In the genomic region with DNA sequence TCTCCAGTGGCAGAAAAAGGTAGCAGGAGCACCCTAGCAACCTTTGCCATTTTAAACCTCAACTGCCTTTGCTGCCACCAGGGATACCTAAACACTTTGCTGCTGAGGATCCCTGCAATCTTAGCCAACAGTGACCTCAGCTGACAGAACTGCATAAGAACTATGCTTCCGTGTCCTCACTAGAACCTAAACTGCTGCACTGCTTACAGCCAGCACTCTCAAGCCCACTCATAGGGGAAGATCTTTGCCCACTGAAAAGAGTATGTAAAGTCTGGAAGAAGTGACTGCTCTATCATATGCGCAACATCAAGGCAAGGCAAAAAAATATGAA, we compare ENCODE assay signal across 12 cellular contexts.
A peak's percentile ranks its signal among the peaks of the same experiment; 100 is the strongest.
DNase-seq lines count a peak whose midpoint lies in the region; ATAC-seq, FAIRE-seq and TF ChIP-seq lines count a peak whose summit lies in the region.
"Had no signal": no experiment of that assay in that cellular context is flagged by ENCODE, and none has a peak within 500 bp of the region (broad histone marks: within the 10 kb centered on the region; RNA-seq: fewer than 3 reads in every experiment).

No MANE protein-coding gene starts in this region.

- H3K36me3 ChIP-seq in bronchial epithelial cell (ENCODE audit: control insufficient read depth, insufficient read depth, low read length): no peaks in the 10 kb centered on the region
- H3K36me3 ChIP-seq: heart left ventricle had no signal

- no peaks in the 10 kb centered on the region for H3K27me3 ChIP-seq in bronchial epithelial cell (ENCODE audit: control insufficient read depth, insufficient read depth, low read length)
- H3K27me3 ChIP-seq: heart left ventricle had no signal

- H3K27me3 Mint-ChIP-seq in nephron (ENCODE audit: low read depth): no peaks in the 10 kb centered on the region
- no peaks in the 10 kb centered on the region for H3K27me3 Mint-ChIP-seq in T-helper 2 cell treated with Interferon-gamma antibody and Interleukin-4, amounts not matched to agents 5 μg/mL and 100 μg/mL, for 36 hours (ENCODE audit: low read depth)

- TF ChIP-seq CTCF in bronchial epithelial cell (IDR thresholded peaks at IDR 0.05; ENCODE audit: insufficient read depth, low read length, severe bottlenecking): peak; percentile 54
- TF ChIP-seq CTCF in nephron (IDR thresholded peaks at IDR 0.05; ENCODE audit: unreplicated experiment in 3 of 3): peak; percentile 29 to 57 (median 37)

- H3K9me3 Mint-ChIP-seq in nephron: peaks cover 5% of the 10 kb centered on the region
- H3K9me3 Mint-ChIP-seq in T-helper 2 cell treated with Interferon-gamma antibody and Interleukin-4, amounts not matched to agents 5 μg/mL and 100 μg/mL, for 36 hours: peaks cover 35% of the 10 kb centered on the region

- no peak for FAIRE-seq in bronchial epithelial cell (lab: Jason Lieb, UNC)
- FAIRE-seq: G401.6 had no signal

- H3K27ac Mint-ChIP-seq in nephron: no peak overlapping the region
- H3K27ac Mint-ChIP-seq in T-helper 2 cell treated with Interferon-gamma antibody and Interleukin-4, amounts not matched to agents 5 μg/mL and 100 μg/mL, for 36 hours: no peak overlapping the region
- H3K27ac Mint-ChIP-seq: activated T-helper 2 cell treated with anti-CD3 and anti-CD28 coated beads, Interferon-gamma antibody, Interleukin-2, Interleukin-4, amounts not matched to agents 10 μg/mL and 5 μg/mL and 100 μg/mL, durations not matched to agents 14 hours and 24 hours and 36 hours had no signal

- DNase-seq in ELR (ENCODE audit: low read depth) (peak; percentile 2), NCI-H146 (lab: John Stamatoyannopoulos, UW) (peak; percentile 34), bronchial epithelial cell (ENCODE audit: low read depth) (peak; percentile 40), NCI-H1048 (lab: John Stamatoyannopoulos, UW) (no peak), activated gamma-delta T cell (lab: John Stamatoyannopoulos, UW) (no peak)
- no peak for DNase-seq in T-helper 2 cell treated with Interferon-gamma antibody and Interleukin-4, amounts not matched to agents 5 μg/mL and 100 μg/mL, for 36 hours (ENCODE audit: low spot score)
- DNase-seq: heart left ventricle had no signal

- H3K36me3 Mint-ChIP-seq in nephron (ENCODE audit: low read depth): no peaks in the 10 kb centered on the region
- H3K36me3 Mint-ChIP-seq in T-helper 2 cell treated with Interferon-gamma antibody and Interleukin-4, amounts not matched to agents 5 μg/mL and 100 μg/mL, for 36 hours (ENCODE audit: low read depth): no peaks in the 10 kb centered on the region

- H3K4me1 Mint-ChIP-seq in nephron: no peaks in the 10 kb centered on the region
- no peaks in the 10 kb centered on the region for H3K4me1 Mint-ChIP-seq in T-helper 2 cell treated with Interferon-gamma antibody and Interleukin-4, amounts not matched to agents 5 μg/mL and 100 μg/mL, for 36 hours (ENCODE audit: low read depth)

- ATAC-seq in HG02610 (IDR thresholded peaks at IDR 0.05; ENCODE audit: unreplicated experiment): no peak
- ATAC-seq: heart left ventricle had no signal

- H3K4me3 ChIP-seq in bronchial epithelial cell (ENCODE audit: low read depth, low read length): no peak overlapping the region
- H3K4me3 ChIP-seq: coronary artery, heart left ventricle had no signal

- no peak overlapping the region for H3K4me3 Mint-ChIP-seq in nephron
- no peak overlapping the region for H3K4me3 Mint-ChIP-seq in T-helper 2 cell treated with Interferon-gamma antibody and Interleukin-4, amounts not matched to agents 5 μg/mL and 100 μg/mL, for 36 hours

Comparison
In these comparisons a context has a peak if more than half of its experiments do, and no peak if none do; other contexts are left out.
1. DNase-seq: peak in ELR (single experiment), NCI-H146 (single experiment) and bronchial epithelial cell (single experiment); none in NCI-H1048 (single experiment), activated gamma-delta T cell (single experiment) and T-helper 2 cell treated with Interferon-gamma antibody and Interleukin-4, amounts not matched to agents 5 μg/mL and 100 μg/mL, for 36 hours (single experiment).